ENCODE assay signal across 8 cellular contexts in the genomic region with DNA sequence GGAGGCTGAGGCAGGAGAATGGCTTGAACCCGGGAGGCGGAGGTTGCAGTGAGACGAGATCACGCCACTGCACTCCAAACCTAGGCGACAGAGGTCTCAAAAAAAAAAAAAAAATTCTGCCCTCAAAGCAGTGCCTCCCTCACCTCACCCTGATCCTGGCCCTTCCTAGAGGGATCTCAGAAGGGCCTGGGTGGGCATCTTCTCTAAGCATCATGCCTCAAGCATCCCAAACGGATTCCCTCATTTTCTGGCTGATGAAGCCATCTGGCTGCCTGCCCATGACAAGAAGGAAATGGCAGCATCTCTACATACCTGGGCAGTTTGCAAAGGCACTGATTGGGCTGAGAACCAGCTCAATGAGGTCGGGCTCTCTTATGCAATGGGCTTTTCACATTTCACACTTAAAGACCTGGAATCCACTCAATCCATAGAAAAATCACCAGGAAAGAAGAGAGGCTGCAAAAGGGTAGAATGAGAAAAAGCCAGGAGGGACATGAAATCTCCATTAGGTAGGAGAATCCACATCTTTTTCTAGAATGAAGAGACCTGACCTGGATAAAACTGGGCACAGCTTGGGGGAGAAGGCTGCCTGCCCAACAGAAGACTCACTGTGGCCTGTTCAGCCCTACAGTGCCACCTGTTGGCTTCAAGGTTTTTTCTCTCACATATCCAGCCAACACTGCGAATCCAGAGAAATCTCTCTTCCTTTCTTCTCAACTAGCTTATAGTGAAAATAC. TPM values are rescaled to one million over a fixed set of nuclear protein-coding genes. Genes with fewer than 3 reads are reported as not detected.
DNase-seq lines count a peak whose midpoint lies in the region; TF ChIP-seq lines count a peak whose summit lies in the region.
"Had no signal": no experiment of that assay in that cellular context is flagged by ENCODE, and none has a peak within 500 bp of the region (broad histone marks: within the 10 kb centered on the region; RNA-seq: fewer than 3 reads in every experiment).

No MANE protein-coding gene starts in this region.

- DNase-seq in Calu3 (peak; percentile 42), GM20000 (ENCODE audit: low spot score) (no peak), RPMI7951 (ENCODE audit: low read depth) (peak; percentile 59), endothelial cell (ENCODE audit: low spot score) (peak; percentile 68), nephron progenitor cell (peak; percentile 28), occipital lobe (lab: John Stamatoyannopoulos, UW) (no peak)
- no peak for DNase-seq in activated T-helper 1 cell treated with anti-CD3 and anti-CD28 coated beads, Interleukin-12 subunit alpha, Interleukin-12 subunit beta, Interleukin-2, Interleukin-4 antibody, amounts not matched to agents 30 ng/mL and 10 ng/mL and 1 ng/mL, durations not matched to agents 14 hours and 24 hours and 36 hours (ENCODE audit: low spot score)

- peaks cover 3% of the 10 kb centered on the region for H3K36me3 Mint-ChIP-seq in Calu3 (ENCODE audit: insufficient read depth, unreplicated experiment)
- peaks cover 11% of the 10 kb centered on the region for H3K36me3 Mint-ChIP-seq in endothelial cell (ENCODE audit: low read depth, unreplicated experiment)
- peaks cover 43% of the 10 kb centered on the region for H3K36me3 Mint-ChIP-seq in nephron progenitor cell (ENCODE audit: low read depth)
- H3K36me3 Mint-ChIP-seq in activated T-helper 1 cell treated with anti-CD3 and anti-CD28 coated beads, Interleukin-12 subunit alpha, Interleukin-12 subunit beta, Interleukin-2, Interleukin-4 antibody, amounts not matched to agents 30 ng/mL and 10 ng/mL and 1 ng/mL, durations not matched to agents 14 hours and 24 hours and 36 hours (ENCODE audit: low read depth): no peaks in the 10 kb centered on the region

- H3K4me1 Mint-ChIP-seq in Calu3 (ENCODE audit: low read depth, unreplicated experiment): peaks cover 13% of the 10 kb centered on the region
- peaks cover 12% of the 10 kb centered on the region for H3K4me1 Mint-ChIP-seq in endothelial cell (ENCODE audit: unreplicated experiment)
- H3K4me1 Mint-ChIP-seq in nephron progenitor cell: peaks cover 12% of the 10 kb centered on the region
- peaks cover 33% of the 10 kb centered on the region for H3K4me1 Mint-ChIP-seq in activated T-helper 1 cell treated with anti-CD3 and anti-CD28 coated beads, Interleukin-12 subunit alpha, Interleukin-12 subunit beta, Interleukin-2, Interleukin-4 antibody, amounts not matched to agents 30 ng/mL and 10 ng/mL and 1 ng/mL, durations not matched to agents 14 hours and 24 hours and 36 hours (ENCODE audit: low read depth)

- BruUV-seq in Calu3 (replicated peaks; lab: Mats Ljungman, UMichigan): no TSS peak

- CTCF ChIA-PET in Calu3 (lab: Charles Lee): interaction anchor here (0.7 to 1.5 kb wide), 4 partner anchors 41 to 119 kb away, joined by 3 to 8 read pairs (median 4); no protein-coding TSS in a partner anchor

- H3K4me3 Mint-ChIP-seq in Calu3 (ENCODE audit: low read depth, unreplicated experiment) (no peak overlapping the region), endothelial cell (ENCODE audit: unreplicated experiment) (no peak overlapping the region), nephron progenitor cell (no peak overlapping the region)
- H3K4me3 Mint-ChIP-seq in activated T-helper 1 cell treated with anti-CD3 and anti-CD28 coated beads, Interleukin-12 subunit alpha, Interleukin-12 subunit beta, Interleukin-2, Interleukin-4 antibody, amounts not matched to agents 30 ng/mL and 10 ng/mL and 1 ng/mL, durations not matched to agents 14 hours and 24 hours and 36 hours: no peak overlapping the region

- intact Hi-C loops in Calu3 (cut with micrococcal nuclease; ENCODE audit: unreplicated experiment): loop anchor here (10.0 kb wide), 1 partner anchor 108 kb away; no protein-coding TSS in a partner anchor
- intact Hi-C loops in activated T-helper 1 cell treated with anti-CD3 and anti-CD28 coated beads, Interleukin-12 subunit alpha, Interleukin-12 subunit beta, Interleukin-2, Interleukin-4 antibody, amounts not matched to agents 30 ng/mL and 10 ng/mL and 1 ng/mL, durations not matched to agents 14 hours and 24 hours and 36 hours (cut with micrococcal nuclease): loop anchor here (1.0 to 10.0 kb wide), 6 partner anchors 34 to 612 kb away; a partner anchor contains a TSS

- H3K9me3 Mint-ChIP-seq in Calu3 (ENCODE audit: low read depth, unreplicated experiment): no peaks in the 10 kb centered on the region
- H3K9me3 Mint-ChIP-seq in endothelial cell (ENCODE audit: unreplicated experiment): no peaks in the 10 kb centered on the region
- H3K9me3 Mint-ChIP-seq in nephron progenitor cell: peaks cover 7% of the 10 kb centered on the region
- H3K9me3 Mint-ChIP-seq in activated T-helper 1 cell treated with anti-CD3 and anti-CD28 coated beads, Interleukin-12 subunit alpha, Interleukin-12 subunit beta, Interleukin-2, Interleukin-4 antibody, amounts not matched to agents 30 ng/mL and 10 ng/mL and 1 ng/mL, durations not matched to agents 14 hours and 24 hours and 36 hours: no peaks in the 10 kb centered on the region

- H3K27me3 Mint-ChIP-seq in Calu3 (ENCODE audit: unreplicated experiment) (no peaks in the 10 kb centered on the region), endothelial cell (ENCODE audit: unreplicated experiment) (peaks cover 4% of the 10 kb centered on the region), nephron progenitor cell (ENCODE audit: low read depth, poor library complexity) (peaks cover 2% of the 10 kb centered on the region)
- no peaks in the 10 kb centered on the region for H3K27me3 Mint-ChIP-seq in activated T-helper 1 cell treated with anti-CD3 and anti-CD28 coated beads, Interleukin-12 subunit alpha, Interleukin-12 subunit beta, Interleukin-2, Interleukin-4 antibody, amounts not matched to agents 30 ng/mL and 10 ng/mL and 1 ng/mL, durations not matched to agents 14 hours and 24 hours and 36 hours (ENCODE audit: insufficient read depth)

- H3K27ac Mint-ChIP-seq in Calu3 (ENCODE audit: unreplicated experiment) (no peak overlapping the region), endothelial cell (ENCODE audit: unreplicated experiment) (no peak overlapping the region), nephron progenitor cell (no peak overlapping the region)
- H3K27ac Mint-ChIP-seq in activated T-helper 1 cell treated with anti-CD3 and anti-CD28 coated beads, Interleukin-12 subunit alpha, Interleukin-12 subunit beta, Interleukin-2, Interleukin-4 antibody, amounts not matched to agents 30 ng/mL and 10 ng/mL and 1 ng/mL, durations not matched to agents 14 hours and 24 hours and 36 hours: no peak overlapping the region

- TF ChIP-seq CTCF in Calu3 (IDR thresholded peaks at IDR 0.05; ENCODE audit: unreplicated experiment) (peak; percentile 50), GM20000 (IDR thresholded peaks at IDR 0.05; ENCODE audit: extremely low read depth, missing control alignments) (peak; percentile 41), endothelial cell (IDR thresholded peaks at IDR 0.05; ENCODE audit: unreplicated experiment) (peak; percentile 30), nephron progenitor cell (IDR thresholded peaks at IDR 0.05) (peak; percentile 51)

RNA-seq across cellular contexts. Expression of a gene that starts 48.1 kb away (rescaled TPM):
- total RNA-seq in Calu3 (2022) (49.7 and 50.2 TPM in 2 replicates), endothelial cell (ENCODE audit: unreplicated experiment) (125 TPM), occipital lobe (1.4 TPM)
- 38.4 and 38.8 TPM in 2 replicates for total RNA-seq in RPMI7951 (2014; rRNA removed; shearing (Covaris generic))
- total RNA-seq in activated T-helper 1 cell treated with anti-CD3 and anti-CD28 coated beads, Interleukin-12 subunit alpha, Interleukin-12 subunit beta, Interleukin-2, Interleukin-4 antibody, amounts not matched to agents 30 ng/mL and 10 ng/mL and 1 ng/mL, durations not matched to agents 14 hours and 24 hours and 36 hours: 2.6 and 2.9 TPM in 2 replicates

RNA-seq across cellular contexts. Expression of a gene that starts 48.7 kb away (rescaled TPM):
- total RNA-seq in Calu3 (2022) (not detected in 2 replicates), endothelial cell (ENCODE audit: unreplicated experiment) (not detected), occipital lobe (not detected)
- not detected in 2 replicates for total RNA-seq in RPMI7951 (2014; rRNA removed; shearing (Covaris generic))
- total RNA-seq in activated T-helper 1 cell treated with anti-CD3 and anti-CD28 coated beads, Interleukin-12 subunit alpha, Interleukin-12 subunit beta, Interleukin-2, Interleukin-4 antibody, amounts not matched to agents 30 ng/mL and 10 ng/mL and 1 ng/mL, durations not matched to agents 14 hours and 24 hours and 36 hours: not detected in 2 replicates
- total RNA-seq: T-helper 1 cell treated with Interleukin-12 subunit alpha and Interleukin-12 subunit beta and Interleukin-4 antibody, amounts not matched to agents 30 ng/mL and 1 ng/mL, for 36 hours had no signal

Comparison
In these comparisons a context has a peak if more than half of its experiments do, and no peak if none do; other contexts are left out.
1. DNase-seq: peak in Calu3 (single experiment), RPMI7951 (single experiment), endothelial cell (single experiment) and nephron progenitor cell (single experiment); none in GM20000 (single experiment), occipital lobe (single experiment) and activated T-helper 1 cell treated with anti-CD3 and anti-CD28 coated beads, Interleukin-12 subunit alpha, Interleukin-12 subunit beta, Interleukin-2, Interleukin-4 antibody, amounts not matched to agents 30 ng/mL and 10 ng/mL and 1 ng/mL, durations not matched to agents 14 hours and 24 hours and 36 hours (single experiment).
2. RNA of a gene that starts 48.1 kb away (total RNA-seq): 125 TPM in endothelial cell (single experiment), 49.7 to 50.2 TPM in Calu3 and 38.4 to 38.8 TPM in RPMI7951; 2.6 to 2.9 TPM in activated T-helper 1 cell treated with anti-CD3 and anti-CD28 coated beads, Interleukin-12 subunit alpha, Interleukin-12 subunit beta, Interleukin-2, Interleukin-4 antibody, amounts not matched to agents 30 ng/mL and 10 ng/mL and 1 ng/mL, durations not matched to agents 14 hours and 24 hours and 36 hours and 1.4 TPM in occipital lobe (single experiment); every median in the first group is over 10 times any median in the second.
3. Peak in every context shown above with its lines, with median percentiles within 50 percentile points of each other: CTCF ChIP-seq.